1 cellular context compared by ENCODE assay signal in genomic region chr16:68079616-68080344, GRCh38.
TF ChIP-seq lines count a peak whose summit lies in the region.

No MANE protein-coding gene starts in this region.

TF ChIP-seq in HepG2, 621 proteins besides CTCF, POLR2A, EP300 and RAD21 (continued from another document and continues in another):
- peak; percentile 76 for TF ChIP-seq ZBTB33 (CRISPR knock-in tag; IDR thresholded peaks at IDR 0.05)
- TF ChIP-seq ZSCAN30 (CRISPR knock-in tag; IDR thresholded peaks at IDR 0.05) = no peak
- peak; percentile 76 for TF ChIP-seq UBTF (CRISPR knock-in tag; IDR thresholded peaks at IDR 0.05)
- TF ChIP-seq ATM (IDR thresholded peaks at IDR 0.05; ENCODE audit: borderline replicate concordance) = no peak
- TF ChIP-seq BHLHE40 (IDR thresholded peaks at IDR 0.05; ENCODE audit: low read length) = no peak
- no peak for TF ChIP-seq CSRNP2 (CRISPR knock-in tag; conservative IDR thresholded peaks at IDR 0.05; ENCODE audit: low read depth)
- TF ChIP-seq ZNF180 (CRISPR knock-in tag; IDR thresholded peaks at IDR 0.05; ENCODE audit: borderline replicate concordance, low read depth) = no peak
- peak; percentile 85; the same call in 1 of the 2 replicates for TF ChIP-seq SNAPC5 (CRISPR knock-in tag; IDR thresholded peaks at IDR 0.05; ENCODE audit: borderline replicate concordance)
- TF ChIP-seq ZNF136 (CRISPR knock-in tag; IDR thresholded peaks at IDR 0.05; ENCODE audit: low read depth) = peak; percentile 69; the same call in 1 of the 2 replicates
- 0 out of 2 replicates have a peak, but pooled peaks have one; percentile 18 for TF ChIP-seq ZNF354B (CRISPR knock-in tag; IDR thresholded peaks at IDR 0.05)
- TF ChIP-seq PLSCR1 (CRISPR knock-in tag; IDR thresholded peaks at IDR 0.05; ENCODE audit: borderline replicate concordance) = no peak; the same call in 1 of the 2 replicates
- peak; percentile 79 for TF ChIP-seq ZNF331 (CRISPR knock-in tag; IDR thresholded peaks at IDR 0.05)
- TF ChIP-seq ZNF335 (CRISPR knock-in tag; IDR thresholded peaks at IDR 0.05) = peak; percentile 86; the same call in 1 of the 2 replicates
- peak; percentile 81 for TF ChIP-seq AHDC1 (CRISPR knock-in tag; IDR thresholded peaks at IDR 0.05; ENCODE audit: borderline replicate concordance)
- TF ChIP-seq MEF2D (CRISPR knock-in tag; IDR thresholded peaks at IDR 0.05) = peak; percentile 96
- 0 out of 2 replicates have a peak, but pooled peaks have one; percentile 80 for TF ChIP-seq ZBTB1 (CRISPR knock-in tag; IDR thresholded peaks at IDR 0.05; ENCODE audit: borderline replicate concordance)
- TF ChIP-seq ZC3H4 (CRISPR knock-in tag; IDR thresholded peaks at IDR 0.05; ENCODE audit: borderline replicate concordance) = no peak; the same call in 1 of the 2 replicates
- peak; percentile 63; the same call in 1 of the 2 replicates for TF ChIP-seq ZNF280D (CRISPR knock-in tag; IDR thresholded peaks at IDR 0.05)
- TF ChIP-seq DNMT1 (CRISPR knock-in tag; IDR thresholded peaks at IDR 0.05) = no peak
- peak; percentile 89 for TF ChIP-seq RARA (CRISPR knock-in tag; IDR thresholded peaks at IDR 0.05)
- no peak; the same call in 1 of the 2 replicates for TF ChIP-seq TIGD3 (CRISPR knock-in tag; IDR thresholded peaks at IDR 0.05; ENCODE audit: borderline replicate concordance)
- TF ChIP-seq ZNF710 (CRISPR knock-in tag; IDR thresholded peaks at IDR 0.05; ENCODE audit: borderline replicate concordance) = peak; percentile 95
- TF ChIP-seq ZNF562 (CRISPR knock-in tag; IDR thresholded peaks at IDR 0.05; ENCODE audit: borderline replicate concordance) = no peak
- peak; percentile 96; the same call in 1 of the 2 replicates for TF ChIP-seq SNAPC2 (CRISPR knock-in tag; IDR thresholded peaks at IDR 0.05)
- no peak for TF ChIP-seq GLMP (CRISPR knock-in tag; IDR thresholded peaks at IDR 0.05; ENCODE audit: borderline replicate concordance)
- peak; percentile 77 for TF ChIP-seq ZHX1 (CRISPR knock-in tag; IDR thresholded peaks at IDR 0.05; ENCODE audit: low read depth)
- peak; percentile 88 for TF ChIP-seq DPF2 (CRISPR knock-in tag; IDR thresholded peaks at IDR 0.05; ENCODE audit: borderline replicate concordance, low read depth)
- TF ChIP-seq ZIK1 (CRISPR knock-in tag; IDR thresholded peaks at IDR 0.05; ENCODE audit: borderline replicate concordance, low read depth) = no peak
